9 cellular contexts compared by ENCODE assay signal in the genomic region with DNA sequence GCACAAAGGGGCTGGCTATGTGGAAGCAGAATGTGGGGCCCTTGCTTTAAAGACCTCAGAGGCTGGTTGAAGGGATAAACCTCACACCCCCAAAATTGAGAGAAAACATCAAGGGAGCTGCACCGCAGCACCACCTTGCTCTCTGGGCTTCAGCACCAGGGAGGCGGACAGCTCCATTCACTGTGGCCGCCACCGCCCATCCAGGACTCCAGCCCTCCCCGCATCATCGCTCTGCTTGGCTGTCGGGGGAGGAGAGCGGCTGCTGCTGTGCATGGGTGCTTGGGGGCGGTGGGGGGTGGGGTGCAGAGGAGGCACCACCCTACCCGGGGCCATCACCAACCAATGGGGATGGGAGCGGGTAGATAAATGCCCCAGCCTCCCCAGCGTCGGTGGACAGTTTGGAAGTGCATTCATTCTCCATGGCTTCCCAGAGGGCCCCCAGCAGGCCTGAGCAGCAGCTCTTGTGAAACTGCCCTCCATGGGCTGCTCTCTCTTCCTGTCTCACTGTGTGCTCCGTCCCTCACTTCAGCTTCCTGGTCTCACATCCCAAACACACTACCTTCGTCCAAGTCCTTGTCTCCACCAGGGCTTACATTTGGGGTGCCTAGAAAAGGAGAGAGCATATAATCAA.
A peak's percentile ranks its signal among the peaks of the same experiment; 100 is the strongest.
DNase-seq lines count a peak whose midpoint lies in the region; ATAC-seq, FAIRE-seq and TF ChIP-seq lines count a peak whose summit lies in the region.
"Had no signal": no experiment of that assay in that cellular context is flagged by ENCODE, and none has a peak within 500 bp of the region (broad histone marks: within the 10 kb centered on the region; RNA-seq: fewer than 3 reads in every experiment).

No MANE protein-coding gene starts in this region.

- peak; percentile 53 for DNase-seq in GM19238 (ENCODE audit: insufficient read length, low spot score)
- DNase-seq in RKO (ENCODE audit: low spot score), result peak; percentile 57
- peak in 1 of 2 experiments; percentile 84 for DNase-seq in H1 (ENCODE audit: low read depth in 1 of 2, low spot score in 2 of 2)
- peak; percentile 10 to 66 for DNase-seq in trophoblast cell
- no peak for DNase-seq in occipital lobe (lab: John Stamatoyannopoulos, UW)
- no peak for DNase-seq in NCI-H2171 (lab: John Stamatoyannopoulos, UW)
- DNase-seq in NCI-H69 (lab: John Stamatoyannopoulos, UW), result no peak

- no peaks in the 10 kb centered on the region for H3K79me1 ChIP-seq in H1 (ENCODE audit: low read depth, low read length)
- H3K79me1 ChIP-seq in trophoblast cell (ENCODE audit: low read length), result no peaks in the 10 kb centered on the region

- H3K4me2 ChIP-seq in H1 (ENCODE audit: insufficient read depth in 1 of 2, low read depth in 2 of 2, low read length in 2 of 2) (no peak overlapping the region), trophoblast cell (ENCODE audit: low read length) (no peak overlapping the region)

- H3K4me3 ChIP-seq in H1 (ENCODE audit: extremely low read depth in 1 of 4, insufficient read depth in 2 of 4, low read depth in 3 of 4, low read length in 4 of 4), result no peak overlapping the region
- no peak overlapping the region for H3K4me3 ChIP-seq in trophoblast cell (ENCODE audit: low read depth, low read length)
- H3K4me3 ChIP-seq: thoracic aorta had no signal

- H3K79me2 ChIP-seq in H1 (ENCODE audit: control insufficient read depth in 1 of 2, insufficient read depth in 2 of 2, low read length in 2 of 2) (no peaks in the 10 kb centered on the region), trophoblast cell (ENCODE audit: control insufficient read depth, insufficient read depth, low read length, poor library complexity) (no peaks in the 10 kb centered on the region)

- H3K18ac ChIP-seq in H1 (ENCODE audit: extremely low read depth, low read length) (no peak overlapping the region), trophoblast cell (ENCODE audit: low read length) (no peak overlapping the region)

- ATAC-seq in HG03175 (IDR thresholded peaks at IDR 0.05; ENCODE audit: unreplicated experiment), result no peak

- H3K27ac ChIP-seq in H1 (ENCODE audit: low read depth, low read length), result no peak overlapping the region
- no peak overlapping the region for H3K27ac ChIP-seq in trophoblast cell (ENCODE audit: low read depth, low read length)
- H3K27ac ChIP-seq: thoracic aorta had no signal

- H2BK5ac ChIP-seq in H1 (ENCODE audit: low read depth, low read length) (no peak overlapping the region), trophoblast cell (ENCODE audit: low read depth, low read length, poor library complexity) (no peak overlapping the region)

- no peak overlapping the region for H3K14ac ChIP-seq in H1 (ENCODE audit: insufficient read length)
- no peak overlapping the region for H3K14ac ChIP-seq in trophoblast cell (ENCODE audit: low read length)

- POLR2A ChIA-PET in H1 (lab: Charles Lee; ENCODE audit: partially characterized antibody), result interaction anchor here (1.2 kb wide), 1 partner anchor 9 kb away, joined by 3 read pairs; no protein-coding TSS in a partner anchor

- H4K20me1 ChIP-seq in H1 (replicated peaks in 1 of 2; ENCODE audit: control insufficient read depth in 1 of 2, insufficient read depth in 2 of 2, low read length in 2 of 2), result peaks cover 0 to 5% of the 10 kb centered on the region in 2 experiments

- TF ChIP-seq EP300 in H1 (IDR thresholded peaks at IDR 0.05; ENCODE audit: borderline replicate concordance in 1 of 2, low read depth in 2 of 2, low read length in 2 of 2), result no peak

- no peak overlapping the region for H2BK20ac ChIP-seq in H1 (ENCODE audit: low read length)

- H2BK120ac ChIP-seq in H1 (replicated peaks; ENCODE audit: low read depth, low read length) (no peak overlapping the region), trophoblast cell (ENCODE audit: insufficient read depth, low read length, poor library complexity) (no peak overlapping the region)

- H2AFZ ChIP-seq in H1 (ENCODE audit: low read length) (no peak overlapping the region), trophoblast cell (ENCODE audit: insufficient read depth, low read length, poor library complexity) (no peak overlapping the region)

- H3K36me3 ChIP-seq in H1 (ENCODE audit: control insufficient read depth in 2 of 4, insufficient read depth in 4 of 4, low read length in 3 of 4), result no peaks in the 10 kb centered on the region
- no peaks in the 10 kb centered on the region for H3K36me3 ChIP-seq in trophoblast cell (ENCODE audit: control insufficient read depth in 1 of 2, insufficient read depth in 2 of 2, low read length in 2 of 2)
- H3K36me3 ChIP-seq: thoracic aorta had no signal

- no peak overlapping the region for H3K56ac ChIP-seq in H1 (replicated peaks; ENCODE audit: insufficient read length, low read depth, low read length)

- no peak for TF ChIP-seq POLR2A in H1 (IDR thresholded peaks at IDR 0.05; ENCODE audit: control extremely low read depth in 1 of 2, low read depth in 2 of 2, low read length in 2 of 2)

- H2BK12ac ChIP-seq in H1 (ENCODE audit: low read depth, low read length) (no peak overlapping the region), trophoblast cell (ENCODE audit: low read length) (no peak overlapping the region)

- 56% methylated on average over 13 of the region's 15 CpGs; no CpG with 5 or more reads in 1 of the 2 experiments for WGBS in H1 (ENCODE audit: extremely low coverage in 1 of 2, insufficient coverage in 1 of 2, insufficient read length in 1 of 2, insufficient replicate concordance in 2 of 2, low coverage in 1 of 2, low lambda C conversion rate in 2 of 2, missing lambda C conversion rate in 1 of 2), 2 experiments
- no CpG with 5 or more reads among the region's 15 CpGs for WGBS in trophoblast cell (ENCODE audit: extremely low coverage, insufficient coverage, insufficient read length)

- no peak for TF ChIP-seq RAD21 in H1 (IDR thresholded peaks at IDR 0.05 in 1 of 2, conservative IDR thresholded peaks at IDR 0.05 in 1 of 2; ENCODE audit: low read depth in 2 of 2, low read length in 2 of 2)

- FAIRE-seq in H1 (lab: Jason Lieb, UNC), result no peak

- H4K5ac ChIP-seq in H1 (ENCODE audit: insufficient read length, low read depth, low read length), result no peak overlapping the region

- H3K23me2 ChIP-seq in H1 (ENCODE audit: low read depth, low read length), result no peaks in the 10 kb centered on the region

- H3K9ac ChIP-seq in H1 (replicated peaks in 1 of 4; ENCODE audit: extremely low read depth in 1 of 4, low read depth in 3 of 4, low read length in 3 of 4), result no peak overlapping the region
- no peak overlapping the region for H3K9ac ChIP-seq in trophoblast cell (ENCODE audit: low read length)

- no peaks in the 10 kb centered on the region; a peak in 1 of 7 replicates for H3K4me1 ChIP-seq in H1 (replicated peaks in 1 of 4; ENCODE audit: control insufficient read depth in 3 of 4, insufficient read depth in 4 of 4, low read length in 3 of 4)
- H3K4me1 ChIP-seq in trophoblast cell (ENCODE audit: control insufficient read depth in 1 of 2, insufficient read depth in 2 of 2, low read length in 2 of 2), result no peaks in the 10 kb centered on the region

- no peak overlapping the region for H4K91ac ChIP-seq in H1 (replicated peaks; ENCODE audit: insufficient read length, low read length)
- no peak overlapping the region for H4K91ac ChIP-seq in trophoblast cell (ENCODE audit: low read depth, low read length)

- H3K23ac ChIP-seq in H1 (ENCODE audit: insufficient read length) (no peak overlapping the region), trophoblast cell (ENCODE audit: low read length) (no peak overlapping the region)

- CTCF ChIA-PET in H1 (lab: Charles Lee; ENCODE audit: partially characterized antibody), result interaction anchor here (1.0 to 1.9 kb wide), 7 partner anchors 9 to 110 kb away, joined by 3 to 6 read pairs (median 4); no protein-coding TSS in a partner anchor

- no peak overlapping the region for H2BK15ac ChIP-seq in H1 (ENCODE audit: low read length)

- H3K9me3 ChIP-seq in H1 (ENCODE audit: insufficient read depth in 2 of 2, low read depth in 1 of 2, low read length in 1 of 2), result no peaks in the 10 kb centered on the region
- peaks cover 8% of the 10 kb centered on the region for H3K9me3 ChIP-seq in trophoblast cell (ENCODE audit: insufficient read depth, low read depth, low read length)

- no peak overlapping the region for H2AK5ac ChIP-seq in H1 (ENCODE audit: low read depth, low read length)
- H2AK5ac ChIP-seq in trophoblast cell (ENCODE audit: low read length), result no peak overlapping the region

- H4K8ac ChIP-seq in H1 (ENCODE audit: extremely low read depth, insufficient read depth, low read length) (no peak overlapping the region), trophoblast cell (ENCODE audit: low read depth, low read length) (no peak overlapping the region)

- peaks cover 0 to 2% (median 0%) of the 10 kb centered on the region in 4 experiments; a peak in 3 of 7 replicates for H3K27me3 ChIP-seq in H1 (replicated peaks in 1 of 4; ENCODE audit: control insufficient read depth in 3 of 4, extremely low read depth in 1 of 4, insufficient read depth in 3 of 4, low read length in 3 of 4)
- H3K27me3 ChIP-seq in trophoblast cell (ENCODE audit: insufficient read depth, low read length), result no peaks in the 10 kb centered on the region

- no peak overlapping the region for H4K12ac ChIP-seq in trophoblast cell (ENCODE audit: low read depth, low read length)

- H3K4ac ChIP-seq in H1 (replicated peaks; ENCODE audit: insufficient read length, low read depth, low read length), result no peak overlapping the region
- H3K4ac ChIP-seq in trophoblast cell (ENCODE audit: low read depth, low read length), result no peak overlapping the region

- TF ChIP-seq CTCF in H1 (IDR thresholded peaks at IDR 0.05; ENCODE audit: control extremely low read depth in 1 of 3, insufficient read depth in 1 of 3, low read depth in 1 of 3, low read length in 3 of 3), result no peak

TF ChIP-seq in H1, 55 proteins besides CTCF, POLR2A, EP300 and RAD21:
- peak; percentile 86 to 89; a peak in 3 of 4 replicates for TF ChIP-seq SIN3A (conservative IDR thresholded peaks at IDR 0.05 in 1 of 2, IDR thresholded peaks at IDR 0.05 in 1 of 2; ENCODE audit: low read depth in 1 of 2, low read length in 2 of 2)
- peak; percentile 77; the same call in 1 of the 2 replicates for TF ChIP-seq GABPA (IDR thresholded peaks at IDR 0.05; ENCODE audit: borderline replicate concordance, insufficient read depth, low read length)
- TF ChIP-seq YY1 (IDR thresholded peaks at IDR 0.05; ENCODE audit: low read depth, low read length), result peak; percentile 52; the same call in 1 of the 2 replicates
- no peak for TF ChIP-seq SP4 (IDR thresholded peaks at IDR 0.05; ENCODE audit: low read length)
- TF ChIP-seq JUND (IDR thresholded peaks at IDR 0.05; ENCODE audit: low read length), result no peak
- TF ChIP-seq EZH2 (IDR thresholded peaks at IDR 0.05; ENCODE audit: low read depth, low read length, severe bottlenecking), result no peak
- TF ChIP-seq CHD2 (IDR thresholded peaks at IDR 0.05; ENCODE audit: low read length), result no peak

Comparison
In these comparisons a context has a peak if more than half of its experiments do, and no peak if none do; other contexts are left out.
1. DNase-seq: peak in GM19238 (single experiment), RKO (single experiment) and trophoblast cell (2 of 2); none in occipital lobe (single experiment), NCI-H2171 (single experiment) and NCI-H69 (single experiment).